Comparison of ENCODE assay signal across 11 cellular contexts in genomic region chr20:63737690-63737939, GRCh38. TPM values are rescaled to one million over a fixed set of nuclear protein-coding genes. Genes with fewer than 3 reads are reported as not detected.
DNase-seq lines count a peak whose midpoint lies in the region; TF ChIP-seq lines count a peak whose summit lies in the region.
"Had no signal": no experiment of that assay in that cellular context is flagged by ENCODE, and none has a peak within 500 bp of the region (broad histone marks: within the 10 kb centered on the region; RNA-seq: fewer than 3 reads in every experiment).

No MANE protein-coding gene starts in this region.

- CTCF ChIA-PET in RWPE1 (lab: Yijun Ruan, JAX), result interaction anchor here (0.6 to 2.0 kb wide), 4 partner anchors 14 to 215 kb away, joined by 4 to 8 read pairs (median 4); partner anchors contain the start of genes ARFRP1 and ZGPAT

- H3K36me3 Mint-ChIP-seq in activated T-cell treated with anti-CD3 and anti-CD28 coated beads, Interleukin-2, amount 50 U/mL, for 24 hours (ENCODE audit: low read depth), result peaks cover 33% of the 10 kb centered on the region
- H3K36me3 Mint-ChIP-seq in immature natural killer cell, result peaks cover 0 to 12% (median 6%) of the 10 kb centered on the region in 3 donors

- H3K27ac ChIP-seq in RWPE1 (peak overlapping the region; percentile 99), subcutaneous abdominal adipose tissue (ENCODE audit: low read depth, low read length) (no peak overlapping the region)

- POLR2A ChIA-PET in RWPE1 (lab: Yijun Ruan, JAX; ENCODE audit: low non-redundant PET), result no interaction called here

- peaks cover 29% of the 10 kb centered on the region for H3K4me1 Mint-ChIP-seq in activated T-cell treated with anti-CD3 and anti-CD28 coated beads, Interleukin-2, amount 50 U/mL, for 24 hours (ENCODE audit: low read depth)
- peaks cover 14 to 24% of the 10 kb centered on the region in 2 donors for H3K4me1 Mint-ChIP-seq in immature natural killer cell

- peak overlapping the region in 3 of 5 donors; percentile 6 to 71 (median 39) for H3K4me3 ChIP-seq in subcutaneous abdominal adipose tissue (ENCODE audit: low read depth in 1 of 5, low read length in 5 of 5)
- H3K4me3 ChIP-seq: gastrocnemius medialis had no signal

- H3K36me3 ChIP-seq in subcutaneous abdominal adipose tissue (ENCODE audit: control insufficient read depth in 5 of 5, insufficient read depth in 5 of 5, low read length in 5 of 5), result peaks cover 0 to 45% (median 30%) of the 10 kb centered on the region in 5 donors

- peak overlapping the region; percentile 64 for H3K4me3 Mint-ChIP-seq in activated T-cell treated with anti-CD3 and anti-CD28 coated beads, Interleukin-2, amount 50 U/mL, for 24 hours
- H3K4me3 Mint-ChIP-seq in immature natural killer cell, result peak overlapping the region; percentile 83 to 91 (median 90)

- no peak for DNase-seq in activated T-cell treated with anti-CD3 and anti-CD28 coated beads, Interleukin-2, amount 50 U/mL, for 24 hours
- no peak for DNase-seq in activated T-cell treated with anti-CD3 and anti-CD28 coated beads for 4 hours
- no peak for DNase-seq in RWPE1 (ENCODE audit: low spot score)
- DNase-seq in immature natural killer cell, result no peak
- DNase-seq in HT-29 (ENCODE audit: low spot score), result no peak
- DNase-seq in HUDEP-2 (lab: John Stamatoyannopoulos, UW; ENCODE audit: unreplicated experiment in 76 of 76), result no peak
- no peak for DNase-seq in NCI-H187 treated with DMSO at 0.1 percent for 48 hours (lab: John Stamatoyannopoulos, UW)
- DNase-seq: cortex of kidney, gastrocnemius medialis, NCI-H1436 had no signal

- no peaks in the 10 kb centered on the region for H3K9me3 ChIP-seq in subcutaneous abdominal adipose tissue (ENCODE audit: control insufficient read depth in 5 of 5, low read length in 5 of 5)
- H3K9me3 ChIP-seq: gastrocnemius medialis had no signal

- H3K27ac Mint-ChIP-seq in activated T-cell treated with anti-CD3 and anti-CD28 coated beads, Interleukin-2, amount 50 U/mL, for 24 hours, result no peak overlapping the region
- no peak overlapping the region for H3K27ac Mint-ChIP-seq in immature natural killer cell

- H3K4me1 ChIP-seq in subcutaneous abdominal adipose tissue (ENCODE audit: control insufficient read depth in 5 of 5, insufficient read depth in 5 of 5, low read length in 5 of 5), result peaks cover 2 to 54% (median 37%) of the 10 kb centered on the region in 5 donors

- H3K27me3 Mint-ChIP-seq in activated T-cell treated with anti-CD3 and anti-CD28 coated beads, Interleukin-2, amount 50 U/mL, for 24 hours, result no peaks in the 10 kb centered on the region
- H3K27me3 Mint-ChIP-seq in immature natural killer cell (ENCODE audit: low read depth in 3 of 3), result peaks cover 2 to 9% (median 6%) of the 10 kb centered on the region in 3 donors

- H3K9ac ChIP-seq in subcutaneous abdominal adipose tissue (ENCODE audit: low read length in 5 of 5), result no peak overlapping the region

- H3K27me3 ChIP-seq in subcutaneous abdominal adipose tissue (ENCODE audit: control insufficient read depth in 5 of 5, insufficient read depth in 4 of 5, low read length in 5 of 5), result no peaks in the 10 kb centered on the region
- H3K27me3 ChIP-seq: gastrocnemius medialis had no signal

- no peak for TF ChIP-seq CTCF in RWPE1 (conservative IDR thresholded peaks at IDR 0.05; ENCODE audit: low read depth)

- no peaks in the 10 kb centered on the region for H3K9me3 Mint-ChIP-seq in activated T-cell treated with anti-CD3 and anti-CD28 coated beads, Interleukin-2, amount 50 U/mL, for 24 hours
- no peaks in the 10 kb centered on the region for H3K9me3 Mint-ChIP-seq in immature natural killer cell

RNA-seq across cellular contexts. Expression of gene LIME1, which starts 1.2 kb away (rescaled TPM):
- 100 to 1,000 TPM; 177 to 227 (median 180) TPM for polyA plus RNA-seq in immature natural killer cell
- 267 and 295 TPM in 2 replicates for total RNA-seq in HT-29 (2014; rRNA removed; shearing (Covaris generic))

RNA-seq across cellular contexts. Expression of gene SLC2A4RG, which starts 2.0 kb away (rescaled TPM):
- 1 to 10 TPM; 1.5 to 3.6 (median 3.2) TPM for polyA plus RNA-seq in immature natural killer cell
- total RNA-seq in HT-29 (2014; rRNA removed; shearing (Covaris generic)), result 200 and 229 TPM in 2 replicates

RNA-seq across cellular contexts. Expression of gene ZGPAT, which starts 29.8 kb away (rescaled TPM):
- 10 to 100 TPM; 26.6 to 64.1 (median 33.9) TPM for polyA plus RNA-seq in immature natural killer cell
- total RNA-seq in HT-29 (2014; rRNA removed; shearing (Covaris generic)), result 52.1 and 68.6 TPM in 2 replicates

RNA-seq across cellular contexts. Expression of gene ARFRP1, which starts 29.8 kb away (rescaled TPM):
- polyA plus RNA-seq in immature natural killer cell, result 10 to 100 TPM; 43.0 to 72.7 (median 54.3) TPM
- 82.0 and 86.1 TPM in 2 replicates for total RNA-seq in HT-29 (2014; rRNA removed; shearing (Covaris generic))

RNA-seq across cellular contexts. Expression of gene TNFRSF6B, which starts 41.2 kb away (rescaled TPM):
- not detected for polyA plus RNA-seq in immature natural killer cell
- total RNA-seq in HT-29 (2014; rRNA removed; shearing (Covaris generic)), result 4.1 and 4.9 TPM in 2 replicates
